ENCODE assay signal across 10 cellular contexts in genomic region chr6:75830959-75831885, GRCh38.
DNase-seq lines count a peak whose midpoint lies in the region; ATAC-seq and TF ChIP-seq lines count a peak whose summit lies in the region.
"Had no signal": no experiment of that assay in that cellular context is flagged by ENCODE, and none has a peak within 500 bp of the region (broad histone marks: within the 10 kb centered on the region; RNA-seq: fewer than 3 reads in every experiment).

No MANE protein-coding gene starts in this region.

- no peak overlapping the region for H3K4me3 ChIP-seq in fibroblast of the aortic adventitia (ENCODE audit: low read depth, low read length)

- no peak for TF ChIP-seq CTCF in fibroblast of the aortic adventitia (IDR thresholded peaks at IDR 0.05; ENCODE audit: insufficient read depth, low read length)

- ATAC-seq in GM21360 (IDR thresholded peaks at IDR 0.05; ENCODE audit: unreplicated experiment): peak; percentile 65
- peak; percentile 96 for ATAC-seq in HG03520 (IDR thresholded peaks at IDR 0.05; ENCODE audit: unreplicated experiment)
- no peak for ATAC-seq in GM21447 (IDR thresholded peaks at IDR 0.05; ENCODE audit: unreplicated experiment)

- DNase-seq in GM03348 (ENCODE audit: low spot score): peak; percentile 52
- peak; percentile 29 for DNase-seq in fibroblast of the aortic adventitia (ENCODE audit: low read depth)
- no peak for DNase-seq in NCI-H526 (lab: John Stamatoyannopoulos, UW)
- no peak for DNase-seq in ecto neural progenitor cell (ENCODE audit: low spot score)
- DNase-seq in DMS53 (lab: John Stamatoyannopoulos, UW): no peak
- DNase-seq: activated CD8-positive, alpha-beta memory T cell treated with anti-CD3 and anti-CD28 coated beads, Interleukin-2, amount 50 U/mL, for 48 hours; NCI-H446 treated with DMSO at 0.1 percent for 48 hours had no signal

Comparison
In these comparisons a context has a peak if more than half of its experiments do, and no peak if none do; other contexts are left out.
1. DNase-seq: peak in GM03348 (single experiment) and fibroblast of the aortic adventitia (single experiment); none in NCI-H526 (0 of 2), ecto neural progenitor cell (single experiment) and DMS53 (single experiment).